2 cellular contexts compared by ENCODE assay signal in genomic region chr1:85462931-85463665, GRCh38.
TF ChIP-seq lines count a peak whose summit lies in the region.

No MANE protein-coding gene starts in this region.

TF ChIP-seq in K562, 482 proteins besides CTCF, POLR2A, EP300 and RAD21:
- TF ChIP-seq ZFP1 (CRISPR knock-in tag; IDR thresholded peaks at IDR 0.05) (no peak), RBM25 (IDR thresholded peaks at IDR 0.05; ENCODE audit: low read depth, low read length, severe bottlenecking) (peak; percentile 48)
TF ChIP-seq in K562: peak in this region for 1.

TF ChIP-seq in HepG2, 621 proteins besides CTCF, POLR2A, EP300 and RAD21:
- TF ChIP-seq JARID2 (CRISPR knock-in tag; IDR thresholded peaks at IDR 0.05; ENCODE audit: insufficient replicate concordance) (no peak), HNF1A (IDR thresholded peaks at IDR 0.05; ENCODE audit: low read depth) (no peak), HNF1A (CRISPR knock-in tag; IDR thresholded peaks at IDR 0.05; ENCODE audit: borderline replicate concordance) (no peak), ZMYM2 (CRISPR knock-in tag; IDR thresholded peaks at IDR 0.05) (0 out of 2 replicates have a peak, but pooled peaks have one; percentile 30), ZNF629 (CRISPR knock-in tag; conservative IDR thresholded peaks at IDR 0.05) (peak; percentile 89), TCF7 (IDR thresholded peaks at IDR 0.05; ENCODE audit: low read depth) (peak; percentile 10), ISL2 (CRISPR knock-in tag; IDR thresholded peaks at IDR 0.05) (no peak), ZNF570 (CRISPR knock-in tag; IDR thresholded peaks at IDR 0.05; ENCODE audit: borderline replicate concordance) (no peak), ZFY (CRISPR knock-in tag; IDR thresholded peaks at IDR 0.05) (no peak)
- TF ChIP-seq, protein P1, sequence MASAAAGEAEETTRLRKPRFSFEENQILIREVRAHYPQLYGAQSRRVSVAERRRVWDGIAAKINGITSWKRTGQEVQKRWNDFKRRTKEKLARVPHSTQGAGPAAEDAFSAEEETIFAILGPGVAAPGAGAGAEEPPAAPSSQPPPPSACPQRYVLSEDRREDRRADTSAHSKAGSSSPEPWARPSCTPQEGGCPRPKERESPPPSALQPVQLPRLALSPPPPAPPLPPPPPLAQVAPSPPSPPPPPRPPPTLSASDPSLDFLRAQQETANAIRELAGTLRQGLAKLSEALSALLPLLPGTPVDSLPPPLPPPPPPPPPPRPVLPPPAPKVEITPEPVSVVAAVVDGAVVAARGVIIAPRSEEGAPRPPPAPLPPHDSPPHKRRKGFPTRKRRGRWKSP (CRISPR knock-in tag; IDR thresholded peaks at IDR 0.05): peak; percentile 28; the same call in 1 of the 2 replicates
- TF ChIP-seq, protein P2, sequence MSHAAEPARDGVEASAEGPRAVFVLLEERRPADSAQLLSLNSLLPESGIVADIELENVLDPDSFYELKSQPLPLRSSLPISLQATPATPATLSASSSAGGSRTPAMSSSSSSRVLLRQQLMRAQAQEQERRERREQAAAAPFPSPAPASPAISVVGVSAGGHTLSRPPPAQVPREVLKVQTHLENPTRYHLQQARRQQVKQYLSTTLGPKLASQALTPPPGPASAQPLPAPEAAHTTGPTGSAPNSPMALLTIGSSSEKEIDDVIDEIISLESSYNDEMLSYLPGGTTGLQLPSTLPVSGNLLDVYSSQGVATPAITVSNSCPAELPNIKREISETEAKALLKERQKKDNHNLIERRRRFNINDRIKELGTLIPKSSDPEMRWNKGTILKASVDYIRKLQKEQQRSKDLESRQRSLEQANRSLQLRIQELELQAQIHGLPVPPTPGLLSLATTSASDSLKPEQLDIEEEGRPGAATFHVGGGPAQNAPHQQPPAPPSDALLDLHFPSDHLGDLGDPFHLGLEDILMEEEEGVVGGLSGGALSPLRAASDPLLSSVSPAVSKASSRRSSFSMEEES (CRISPR knock-in tag; IDR thresholded peaks at IDR 0.05): no peak
TF ChIP-seq in HepG2: peak in this region for 4.
